8 cellular contexts compared by ENCODE assay signal in the genomic region with DNA sequence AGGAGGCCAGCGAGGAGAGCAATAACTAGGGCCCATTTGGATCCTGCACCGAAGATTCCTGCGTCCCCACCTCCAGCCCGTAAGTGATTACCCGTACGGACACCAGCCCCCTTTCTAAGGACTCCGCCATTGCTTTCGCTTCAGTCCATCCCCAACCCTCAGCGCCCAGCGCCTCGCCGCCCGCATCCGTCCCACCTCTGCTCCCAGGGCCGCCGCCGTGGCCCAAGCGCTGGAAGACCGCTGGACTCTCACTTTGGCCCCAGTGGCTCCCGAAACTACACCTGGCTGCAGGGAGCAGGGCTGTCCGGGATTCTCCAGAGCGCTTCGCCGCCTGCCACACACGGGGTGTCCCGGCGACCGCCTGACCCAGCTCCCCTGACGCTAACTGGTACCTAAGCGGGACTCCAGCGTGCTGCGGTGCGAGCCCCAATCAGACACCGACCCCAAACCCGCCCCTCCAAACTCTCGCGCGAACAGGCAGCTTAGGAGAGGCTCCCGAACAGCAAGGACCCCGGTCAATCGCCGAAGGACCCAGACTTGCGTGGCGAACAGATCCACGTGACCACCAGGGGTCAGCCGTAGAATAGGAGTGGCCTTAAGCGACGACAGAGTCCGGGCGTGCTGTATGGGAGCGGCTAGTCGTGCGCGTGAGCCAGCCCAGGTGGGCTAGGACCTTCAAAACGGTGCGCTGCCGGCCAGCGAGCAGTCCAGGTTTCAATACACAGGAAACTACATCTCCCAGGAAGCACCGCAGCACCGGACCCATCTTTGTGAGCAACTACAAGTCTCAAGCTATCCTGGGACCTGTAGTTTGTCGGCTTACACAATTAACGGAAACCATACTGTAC. TPM values are rescaled to one million over a fixed set of nuclear protein-coding genes. Genes with fewer than 3 reads are reported as not detected.
DNase-seq lines count a peak whose midpoint lies in the region; ATAC-seq and TF ChIP-seq lines count a peak whose summit lies in the region.

Gene CNPY2 (minus strand): TSS at position 363 of the 848 bp plus-strand sequence. CDS start 771 bp downstream, outside the sequence.

- no peaks in the 10 kb centered on the region for H3K27me3 ChIP-seq in RWPE2 (ENCODE audit: insufficient read depth, poor library complexity, severe bottlenecking)

- H3K36me3 Mint-ChIP-seq in activated T-helper 2 cell treated with anti-CD3 and anti-CD28 coated beads, Interferon-gamma antibody, Interleukin-2, Interleukin-4, amounts not matched to agents 10 μg/mL and 5 μg/mL and 100 μg/mL, durations not matched to agents 14 hours and 24 hours and 36 hours (ENCODE audit: low read depth) = peaks cover 29% of the 10 kb centered on the region
- no peaks in the 10 kb centered on the region for H3K36me3 Mint-ChIP-seq in natural killer cell

- peak within 1 kb of the TSS; percentile 99 for H3K4me3 Mint-ChIP-seq in activated T-helper 2 cell treated with anti-CD3 and anti-CD28 coated beads, Interferon-gamma antibody, Interleukin-2, Interleukin-4, amounts not matched to agents 10 μg/mL and 5 μg/mL and 100 μg/mL, durations not matched to agents 14 hours and 24 hours and 36 hours (ENCODE audit: low read depth)
- H3K4me3 Mint-ChIP-seq in natural killer cell = peak within 1 kb of the TSS; percentile 98

- peak within 1 kb of the TSS; percentile 65 for H3K4me3 ChIP-seq in RWPE2 (ENCODE audit: severe bottlenecking)

- peaks cover 46% of the 10 kb centered on the region for H3K36me3 ChIP-seq in RWPE2 (ENCODE audit: low read depth)

- ATAC-seq in RWPE2 (ENCODE audit: low read depth) = peak; percentile 93
- peak; percentile 89 to 96 (median 89) for ATAC-seq in natural killer cell

- intact Hi-C loops in activated T-helper 2 cell treated with anti-CD3 and anti-CD28 coated beads, Interferon-gamma antibody, Interleukin-2, Interleukin-4, amounts not matched to agents 10 μg/mL and 5 μg/mL and 100 μg/mL, durations not matched to agents 14 hours and 24 hours and 36 hours (cut with micrococcal nuclease) = loop anchor here (1.0 to 5.0 kb wide), 6 partner anchors 16 to 199 kb away; partner anchors contain the start of genes CS, PAN2, RPL41 and SPRYD4
- intact Hi-C loops in natural killer cell (cut with micrococcal nuclease) = loop anchor here (1.0 to 5.0 kb wide), 6 partner anchors 16 to 499 kb away; partner anchors contain the start of genes CS, ESYT1, ORMDL2 and SARNP

- no peaks in the 10 kb centered on the region for H3K9me3 Mint-ChIP-seq in activated T-helper 2 cell treated with anti-CD3 and anti-CD28 coated beads, Interferon-gamma antibody, Interleukin-2, Interleukin-4, amounts not matched to agents 10 μg/mL and 5 μg/mL and 100 μg/mL, durations not matched to agents 14 hours and 24 hours and 36 hours
- no peaks in the 10 kb centered on the region for H3K9me3 Mint-ChIP-seq in natural killer cell

- peak within 1 kb of the TSS; percentile 98 for H3K27ac Mint-ChIP-seq in activated T-helper 2 cell treated with anti-CD3 and anti-CD28 coated beads, Interferon-gamma antibody, Interleukin-2, Interleukin-4, amounts not matched to agents 10 μg/mL and 5 μg/mL and 100 μg/mL, durations not matched to agents 14 hours and 24 hours and 36 hours
- H3K27ac Mint-ChIP-seq in natural killer cell = peak within 1 kb of the TSS; percentile 97 to 99

- peak; percentile 46 for TF ChIP-seq CTCF in RWPE2 (IDR thresholded peaks at IDR 0.05; ENCODE audit: poor library complexity, severe bottlenecking)
- no peak for TF ChIP-seq CTCF in natural killer cell (IDR thresholded peaks at IDR 0.05)

- peak; percentile 98 for DNase-seq in EL
- DNase-seq in H4 (ENCODE audit: low spot score) = peak; percentile 98
- DNase-seq in LoVo (ENCODE audit: low spot score) = peak; percentile 100
- peak; percentile 99 for DNase-seq in RWPE2 (ENCODE audit: low spot score)
- DNase-seq in activated T-helper 2 cell treated with anti-CD3 and anti-CD28 coated beads, Interferon-gamma antibody, Interleukin-2, Interleukin-4, amounts not matched to agents 10 μg/mL and 5 μg/mL and 100 μg/mL, durations not matched to agents 14 hours and 24 hours and 36 hours (ENCODE audit: low spot score) = peak; percentile 88
- peak; percentile 95 for DNase-seq in fibroblast of peridontal ligament (ENCODE audit: extremely low read depth)
- DNase-seq in natural killer cell = peak; percentile 87
- peak; percentile 92 for DNase-seq in stimulated activated naive CD4-positive, alpha-beta T cell treated with Interleukin-2 at 50 U/mL for 16 hours (lab: John Stamatoyannopoulos, UW)

- H3K27me3 Mint-ChIP-seq in activated T-helper 2 cell treated with anti-CD3 and anti-CD28 coated beads, Interferon-gamma antibody, Interleukin-2, Interleukin-4, amounts not matched to agents 10 μg/mL and 5 μg/mL and 100 μg/mL, durations not matched to agents 14 hours and 24 hours and 36 hours (ENCODE audit: low read depth) = no peaks in the 10 kb centered on the region
- H3K27me3 Mint-ChIP-seq in natural killer cell (ENCODE audit: low read depth in 2 of 2) = no peaks in the 10 kb centered on the region

- no peaks in the 10 kb centered on the region for H3K4me1 ChIP-seq in RWPE2 (ENCODE audit: insufficient read depth, poor library complexity, severe bottlenecking)

- H3K27ac ChIP-seq in RWPE2 (ENCODE audit: poor library complexity, severe bottlenecking) = peak within 1 kb of the TSS; percentile 60

- H3K9me3 ChIP-seq in RWPE2 (ENCODE audit: severe bottlenecking) = no peaks in the 10 kb centered on the region

- peaks cover 6% of the 10 kb centered on the region for H3K4me1 Mint-ChIP-seq in activated T-helper 2 cell treated with anti-CD3 and anti-CD28 coated beads, Interferon-gamma antibody, Interleukin-2, Interleukin-4, amounts not matched to agents 10 μg/mL and 5 μg/mL and 100 μg/mL, durations not matched to agents 14 hours and 24 hours and 36 hours (ENCODE audit: low read depth)
- H3K4me1 Mint-ChIP-seq in natural killer cell = peaks cover 0 to 17% of the 10 kb centered on the region in 2 donors

RNA-seq across cellular contexts. Expression of gene CNPY2, which starts in this region (rescaled TPM):
- 142 and 167 TPM in 2 replicates for total RNA-seq in H4 (2014; rRNA removed; shearing (Covaris generic))
- total RNA-seq in activated T-helper 2 cell treated with anti-CD3 and anti-CD28 coated beads, Interferon-gamma antibody, Interleukin-2, Interleukin-4, amounts not matched to agents 10 μg/mL and 5 μg/mL and 100 μg/mL, durations not matched to agents 14 hours and 24 hours and 36 hours = 160 and 165 TPM in 2 replicates
- total RNA-seq in natural killer cell = 10 to 100 TPM; 50.4 to 64.3 (median 60.8) TPM

Comparison
In these comparisons a context has a peak if more than half of its experiments do, and no peak if none do; other contexts are left out.
1. Peak in every context shown above with its lines: DNase-seq, ATAC-seq, H3K4me3 ChIP-seq and H3K27ac ChIP-seq.